Comparison of ENCODE assay signal across 25 cellular contexts in genomic region chr9:116212986-116213672, GRCh38. TPM values are rescaled to one million over a fixed set of nuclear protein-coding genes. Genes with fewer than 3 reads are reported as not detected.
"Had no signal": no experiment of that assay in that cellular context is flagged by ENCODE, and none has a peak within 500 bp of the region (broad histone marks: within the 10 kb centered on the region; RNA-seq: fewer than 3 reads in every experiment).

No MANE protein-coding gene starts in this region.

- H3K27ac ChIP-seq: body of pancreas, Peyer's patch, VCaP had no signal

- H3K9me3 Mint-ChIP-seq: activated naive CD4-positive, alpha-beta T cell treated with anti-CD3 and anti-CD28 coated beads, Interleukin-2, amount 10 ng/mL, durations not matched to agents 7 days and 5 days; activated naive CD8-positive, alpha-beta T cell treated with anti-CD3 and anti-CD28 coated beads, Interleukin-2, amount 10 ng/mL, durations not matched to agents 7 days and 5 days; activated T-helper 2 cell treated with anti-CD3 and anti-CD28 coated beads, Interferon-gamma antibody, Interleukin-2, Interleukin-4, amounts not matched to agents 10 μg/mL and 5 μg/mL and 100 μg/mL, durations not matched to agents 14 hours and 24 hours and 36 hours; T-cell had no signal

- H3K27me3 Mint-ChIP-seq: activated naive CD4-positive, alpha-beta T cell treated with anti-CD3 and anti-CD28 coated beads, Interleukin-2, amount 10 ng/mL, durations not matched to agents 7 days and 5 days; activated naive CD8-positive, alpha-beta T cell treated with anti-CD3 and anti-CD28 coated beads, Interleukin-2, amount 10 ng/mL, durations not matched to agents 7 days and 5 days had no signal

- H3K27me3 ChIP-seq: body of pancreas, Peyer's patch had no signal

- H3K4me1 ChIP-seq: body of pancreas, Peyer's patch had no signal

- H3K36me3 Mint-ChIP-seq: activated naive CD4-positive, alpha-beta T cell treated with anti-CD3 and anti-CD28 coated beads, Interleukin-2, amount 10 ng/mL, durations not matched to agents 7 days and 5 days; activated naive CD8-positive, alpha-beta T cell treated with anti-CD3 and anti-CD28 coated beads, Interleukin-2, amount 10 ng/mL, durations not matched to agents 7 days and 5 days; T-cell had no signal

- H3K4me1 Mint-ChIP-seq: activated naive CD4-positive, alpha-beta T cell treated with anti-CD3 and anti-CD28 coated beads, Interleukin-2, amount 10 ng/mL, durations not matched to agents 7 days and 5 days; activated naive CD8-positive, alpha-beta T cell treated with anti-CD3 and anti-CD28 coated beads, Interleukin-2, amount 10 ng/mL, durations not matched to agents 7 days and 5 days; T-cell had no signal

- H3K27ac Mint-ChIP-seq: activated CD8-positive, alpha-beta T cell treated with anti-CD3 and anti-CD28 coated beads for 36 hours; activated naive CD4-positive, alpha-beta T cell treated with anti-CD3 and anti-CD28 coated beads, Interleukin-2, amount 10 ng/mL, durations not matched to agents 7 days and 5 days; activated naive CD8-positive, alpha-beta T cell treated with anti-CD3 and anti-CD28 coated beads, Interleukin-2, amount 10 ng/mL, durations not matched to agents 7 days and 5 days; activated T-cell treated with anti-CD3 and anti-CD28 coated beads, Interleukin-2, amount 50 U/mL, for 72 hours; activated T-helper 2 cell treated with anti-CD3 and anti-CD28 coated beads, Interferon-gamma antibody, Interleukin-2, Interleukin-4, amounts not matched to agents 10 μg/mL and 5 μg/mL and 100 μg/mL, durations not matched to agents 14 hours and 24 hours and 36 hours; T-cell had no signal

- H3K36me3 ChIP-seq: Peyer's patch had no signal

- H3K9me3 ChIP-seq: body of pancreas, Peyer's patch had no signal

- DNase-seq: activated CD4-positive, alpha-beta T cell treated with anti-CD3 and anti-CD28 coated beads for 4 hours; activated CD8-positive, alpha-beta memory T cell treated with anti-CD3 and anti-CD28 coated beads, Interleukin-2, amount 50 U/mL, for 4 hours; activated CD8-positive, alpha-beta T cell treated with anti-CD3 and anti-CD28 coated beads for 36 hours; activated gamma-delta T cell treated with Interleukin-2 at 50 U/mL for 16 hours; activated naive CD4-positive, alpha-beta T cell treated with anti-CD3 and anti-CD28 coated beads, Interleukin-2, amount 10 ng/mL, durations not matched to agents 7 days and 5 days; activated naive CD8-positive, alpha-beta T cell treated with anti-CD3 and anti-CD28 coated beads, Interleukin-2, amount 10 ng/mL, durations not matched to agents 7 days and 5 days; activated T-cell treated with anti-CD3 and anti-CD28 coated beads, Interleukin-2, amount 50 U/mL, for 72 hours; aorta; body of pancreas; central memory CD4-positive, alpha-beta T cell; KG1; NCI-H1048; NCI-H1930; NCI-H2171; NCI-H226; NCI-H526; NCI-H774; Peyer's patch; SHP77; T-cell; T-helper 2 cell; T1000 had no signal

- ATAC-seq: activated CD4-positive, CD25-positive, alpha-beta regulatory T cell treated with anti-CD3 and anti-CD28 coated beads, Interleukin-2, amount 50 U/mL, for 24 hours; activated CD8-positive, alpha-beta T cell treated with anti-CD3 and anti-CD28 coated beads for 36 hours; activated T-cell treated with anti-CD3 and anti-CD28 coated beads, Interleukin-2, amount 50 U/mL, for 72 hours; body of pancreas; T-cell had no signal

- H3K4me3 ChIP-seq: body of pancreas, Peyer's patch had no signal

- H3K4me3 Mint-ChIP-seq: activated CD8-positive, alpha-beta T cell treated with anti-CD3 and anti-CD28 coated beads for 36 hours; activated naive CD4-positive, alpha-beta T cell treated with anti-CD3 and anti-CD28 coated beads, Interleukin-2, amount 10 ng/mL, durations not matched to agents 7 days and 5 days; activated naive CD8-positive, alpha-beta T cell treated with anti-CD3 and anti-CD28 coated beads, Interleukin-2, amount 10 ng/mL, durations not matched to agents 7 days and 5 days; activated T-cell treated with anti-CD3 and anti-CD28 coated beads, Interleukin-2, amount 50 U/mL, for 72 hours; T-cell had no signal

RNA-seq across cellular contexts. Expression of gene PAPPA, which starts 59.5 kb away (rescaled TPM):
- total RNA-seq: activated CD8-positive, alpha-beta T cell treated with anti-CD3 and anti-CD28 coated beads for 36 hours; activated naive CD8-positive, alpha-beta T cell treated with anti-CD3 and anti-CD28 coated beads, Interleukin-2, amount 10 ng/mL, durations not matched to agents 7 days and 5 days; activated T-cell treated with anti-CD3 and anti-CD28 coated beads, Interleukin-2, amount 50 U/mL, for 72 hours; activated T-helper 2 cell treated with anti-CD3 and anti-CD28 coated beads, Interferon-gamma antibody, Interleukin-2, Interleukin-4, amounts not matched to agents 10 μg/mL and 5 μg/mL and 100 μg/mL, durations not matched to agents 14 hours and 24 hours and 36 hours had no signal
